Comparison of ENCODE assay signal across 11 cellular contexts in the genomic region with DNA sequence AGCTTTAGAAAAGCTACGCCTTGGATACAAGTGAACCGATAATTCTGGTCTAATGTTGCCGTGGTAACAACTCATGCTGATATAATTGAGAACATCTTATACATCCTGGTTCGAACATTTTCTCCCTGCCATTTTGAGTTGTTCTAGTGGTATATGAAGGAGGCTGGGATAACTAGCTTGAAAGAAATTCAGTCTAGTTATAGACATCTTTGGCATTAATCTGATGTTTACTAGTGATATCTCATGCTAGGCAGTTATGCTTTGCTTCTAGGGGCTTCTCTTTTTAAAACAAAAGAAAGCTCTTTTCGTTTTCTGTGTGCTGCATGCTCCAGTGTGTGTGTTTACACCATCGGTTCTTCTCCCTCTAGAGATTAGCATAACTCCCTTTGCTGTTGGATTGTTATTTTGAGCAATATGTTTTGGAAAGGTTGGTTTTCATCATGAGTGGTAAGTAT. TPM values are rescaled to one million over a fixed set of nuclear protein-coding genes. Genes with fewer than 3 reads are reported as not detected.
DNase-seq lines count a peak whose midpoint lies in the region; ATAC-seq and TF ChIP-seq lines count a peak whose summit lies in the region.
"Had no signal": no experiment of that assay in that cellular context is flagged by ENCODE, and none has a peak within 500 bp of the region (broad histone marks: within the 10 kb centered on the region; RNA-seq: fewer than 3 reads in every experiment).

No MANE protein-coding gene starts in this region.

- CTCF ChIA-PET in AG04450 (lab: Charles Lee), result interaction anchor here (1.2 to 1.6 kb wide), 4 partner anchors 20 to 269 kb away, joined by 4 to 6 read pairs (median 4); partner anchors contain the start of gene PRKACB

- H3K9ac ChIP-seq in GM23248 (peak overlapping the region; percentile 43), fibroblast of lung (ENCODE audit: insufficient read depth, low read length) (no peak overlapping the region)

- no peaks in the 10 kb centered on the region for H3F3A ChIP-seq in GM23248 (ENCODE audit: insufficient read depth)

- H3K4me1 ChIP-seq in GM23248 (ENCODE audit: insufficient read depth) (peaks cover 7% of the 10 kb centered on the region), fibroblast of lung (ENCODE audit: control insufficient read depth, extremely low read depth, insufficient read depth, low read length) (peaks cover 2% of the 10 kb centered on the region), transverse colon (peaks cover 0 to 30% (median 8%) of the 10 kb centered on the region in 4 donors)

- H4K20me1 ChIP-seq in GM23248 (ENCODE audit: insufficient read depth) (no peaks in the 10 kb centered on the region), fibroblast of lung (ENCODE audit: control insufficient read depth, extremely low read depth, insufficient read depth, low read length) (no peaks in the 10 kb centered on the region)

- H3K4me2 ChIP-seq in GM23248 (ENCODE audit: unreplicated experiment) (peak overlapping the region; percentile 72), fibroblast of lung (ENCODE audit: extremely low read depth, insufficient read depth, low read length) (peak overlapping the region; percentile 42)

- H2AFZ ChIP-seq in GM23248 (peak overlapping the region; percentile 67), fibroblast of lung (ENCODE audit: low read length) (peak overlapping the region; percentile 1)

- H3K4me3 ChIP-seq in AG04450 (ENCODE audit: low read depth, low read length), result peak overlapping the region; percentile 17; the same call in 1 of the 2 replicates
- H3K4me3 ChIP-seq in GM23248, result peak overlapping the region; percentile 63
- H3K4me3 ChIP-seq in fibroblast of lung (replicated peaks in 1 of 4; ENCODE audit: control extremely low read depth in 1 of 4, insufficient read depth in 1 of 4, low read depth in 3 of 4, low read length in 4 of 4), result peak overlapping the region; percentile 14 to 61 (median 43)
- peak overlapping the region in 1 of 4 donors; percentile 0 for H3K4me3 ChIP-seq in transverse colon
- H3K4me3 ChIP-seq: gastroesophageal sphincter, SK-N-MC had no signal

- H3K36me3 ChIP-seq in GM23248 (ENCODE audit: low read depth), result no peaks in the 10 kb centered on the region
- H3K36me3 ChIP-seq in fibroblast of lung (ENCODE audit: control insufficient read depth, insufficient read depth, low read length), result no peaks in the 10 kb centered on the region
- H3K36me3 ChIP-seq in transverse colon, result no peaks in the 10 kb centered on the region
- H3K36me3 ChIP-seq: gastroesophageal sphincter had no signal

- WGBS in GM23248 (ENCODE audit: low coverage in 1 of 2, low lambda C conversion rate in 2 of 2, missing lambda C conversion rate in 2 of 2), 2 experiments, result 42 to 56% methylated on average over 6 of the region's 6 CpGs
- 74 to 85% methylated on average over 6 of the region's 6 CpGs for WGBS in transverse colon (ENCODE audit: low coverage in 1 of 2), 2 donors

- DNase-seq in AG04450 (ENCODE audit: low read depth, low spot score), result no peak
- peak; percentile 32 for DNase-seq in GM23248
- DNase-seq in fibroblast of lung (ENCODE audit: low read depth in 2 of 2), result peak; percentile 14 to 56
- DNase-seq in globus pallidus (ENCODE audit: low spot score), result no peak
- DNase-seq in ureter (ENCODE audit: low spot score), result no peak
- DNase-seq in transverse colon, result no peak
- DNase-seq: stimulated activated CD4-positive, alpha-beta T cell treated with anti-CD3 and anti-CD28 coated beads, Interleukin-2, amount 100 ng/mL, for 24 hours had no signal

- H3K27me3 ChIP-seq in AG04450 (ENCODE audit: control insufficient read depth, insufficient read depth, low read length) (no peaks in the 10 kb centered on the region), GM23248 (replicated peaks; ENCODE audit: insufficient read depth) (no peaks in the 10 kb centered on the region), fibroblast of lung (ENCODE audit: control insufficient read depth, insufficient read depth, low read length) (no peaks in the 10 kb centered on the region), transverse colon (no peaks in the 10 kb centered on the region)
- H3K27me3 ChIP-seq: gastroesophageal sphincter had no signal

- POLR2A ChIA-PET in AG04450 (lab: Yijun Ruan, JAX), result no interaction called here

- in situ Hi-C loops in GM23248 (cut with MboI), result loop anchor here (25.0 kb wide), 1 partner anchor 448 kb away; no protein-coding TSS in a partner anchor
- in situ Hi-C loops in transverse colon (cut with MboI; ENCODE audit: low pct_ligation_motif_present in 1 of 4, low pct_unique_long_range_greater_than_20kb in 1 of 4, low sequenced_read_pairs in 3 of 4), result no loop called here

- TF ChIP-seq EP300 in transverse colon (IDR thresholded peaks at IDR 0.05; ENCODE audit: low read depth), result no peak

- no peaks in the 10 kb centered on the region for H3K9me2 ChIP-seq in GM23248 (ENCODE audit: insufficient read depth)

- H3K27ac ChIP-seq in AG04450 (ENCODE audit: low read depth, low read length), result no peak overlapping the region
- H3K27ac ChIP-seq in GM23248, result no peak overlapping the region
- peak overlapping the region; percentile 26 for H3K27ac ChIP-seq in fibroblast of lung (ENCODE audit: insufficient read depth, low read length)
- no peak overlapping the region for H3K27ac ChIP-seq in transverse colon
- H3K27ac ChIP-seq: gastroesophageal sphincter, SK-N-MC had no signal

- no peak for TF ChIP-seq CTCF in AG04450 (IDR thresholded peaks at IDR 0.05; ENCODE audit: low read depth, low read length)
- TF ChIP-seq CTCF in fibroblast of lung (conservative IDR thresholded peaks at IDR 0.05 in 1 of 2, IDR thresholded peaks at IDR 0.05 in 1 of 2; ENCODE audit: low read depth in 1 of 2, low read length in 2 of 2), result no peak
- TF ChIP-seq CTCF in transverse colon (IDR thresholded peaks at IDR 0.05), result no peak

- H3K79me2 ChIP-seq in GM23248 (ENCODE audit: insufficient read depth), result no peaks in the 10 kb centered on the region
- no peaks in the 10 kb centered on the region for H3K79me2 ChIP-seq in fibroblast of lung (ENCODE audit: control insufficient read depth, insufficient read depth, low read length)

- no peaks in the 10 kb centered on the region for H3K9me3 ChIP-seq in AG04450 (ENCODE audit: control insufficient read depth, insufficient read depth, low read length)
- H3K9me3 ChIP-seq in GM23248 (ENCODE audit: low read depth), result no peaks in the 10 kb centered on the region
- H3K9me3 ChIP-seq in fibroblast of lung (ENCODE audit: control insufficient read depth, insufficient read depth, low read depth, low read length), result no peaks in the 10 kb centered on the region
- no peaks in the 10 kb centered on the region for H3K9me3 ChIP-seq in transverse colon
- H3K9me3 ChIP-seq: gastroesophageal sphincter had no signal

- ATAC-seq in SK-N-SH treated with all-trans-retinoic acid at 6 μM for 48 hours (peak; percentile 90), GM19395 (IDR thresholded peaks at IDR 0.05; ENCODE audit: unreplicated experiment) (no peak)
- ATAC-seq: gastroesophageal sphincter had no signal

- intact Hi-C loops in transverse colon (cut with DNase I; ENCODE audit: low total_unique reads), result no loop called here

- TF ChIP-seq POLR2A in transverse colon (IDR thresholded peaks at IDR 0.05), result no peak

TF ChIP-seq in SK-N-SH treated with all-trans-retinoic acid at 6 μM for 48 hours, 23 proteins besides CTCF, POLR2A, EP300 and RAD21 (continues in another document):
- TF ChIP-seq ARNTL (CRISPR knock-in tag; IDR thresholded peaks at IDR 0.05; ENCODE audit: borderline replicate concordance, low read depth) (no peak), CSRNP3 (CRISPR knock-in tag; IDR thresholded peaks at IDR 0.05) (no peak), PPARA (CRISPR knock-in tag; IDR thresholded peaks at IDR 0.05; ENCODE audit: borderline replicate concordance) (no peak), ZNF565 (CRISPR knock-in tag; conservative IDR thresholded peaks at IDR 0.05; ENCODE audit: low read depth) (no peak), ZNF8 (CRISPR knock-in tag; IDR thresholded peaks at IDR 0.05) (no peak), ZFP3 (CRISPR knock-in tag; IDR thresholded peaks at IDR 0.05) (no peak), TOX (CRISPR knock-in tag; IDR thresholded peaks at IDR 0.05; ENCODE audit: borderline replicate concordance) (no peak), ZFP30 (CRISPR knock-in tag; IDR thresholded peaks at IDR 0.05) (no peak)
- TF ChIP-seq, protein P1, sequence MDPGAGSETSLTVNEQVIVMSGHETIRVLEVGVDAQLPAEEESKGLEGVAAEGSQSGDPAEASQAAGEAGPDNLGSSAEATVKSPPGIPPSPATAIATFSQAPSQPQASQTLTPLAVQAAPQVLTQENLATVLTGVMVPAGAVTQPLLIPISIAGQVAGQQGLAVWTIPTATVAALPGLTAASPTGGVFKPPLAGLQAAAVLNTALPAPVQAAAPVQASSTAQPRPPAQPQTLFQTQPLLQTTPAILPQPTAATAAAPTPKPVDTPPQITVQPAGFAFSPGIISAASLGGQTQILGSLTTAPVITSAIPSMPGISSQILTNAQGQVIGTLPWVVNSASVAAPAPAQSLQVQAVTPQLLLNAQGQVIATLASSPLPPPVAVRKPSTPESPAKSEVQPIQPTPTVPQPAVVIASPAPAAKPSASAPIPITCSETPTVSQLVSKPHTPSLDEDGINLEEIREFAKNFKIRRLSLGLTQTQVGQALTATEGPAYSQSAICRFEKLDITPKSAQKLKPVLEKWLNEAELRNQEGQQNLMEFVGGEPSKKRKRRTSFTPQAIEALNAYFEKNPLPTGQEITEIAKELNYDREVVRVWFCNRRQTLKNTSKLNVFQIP (CRISPR knock-in tag; IDR thresholded peaks at IDR 0.05; ENCODE audit: borderline replicate concordance, low read depth), result no peak

RNA-seq across cellular contexts. Expression of gene PRKACB, which starts 20.5 kb away (rescaled TPM):
- polyA plus RNA-seq in AG04450 (2011; rRNA removed), result 25.2 and 33.4 TPM in 2 replicates
- 14.3 and 24.9 TPM in 2 replicates for polyA minus RNA-seq in AG04450 (2011; rRNA and poly(A)+ RNA removed)
- 21.9 and 23.9 TPM in 2 replicates for total RNA-seq in GM23248 (2014; rRNA removed; shearing (Covaris generic))
- polyA plus RNA-seq in GM23248 (2016; fragmentation: Nextera tagmentation; extraction: Ambion mirVana), result 24.9 and 25.6 TPM in 2 replicates
- 18.5 and 22.0 TPM in 2 replicates for total RNA-seq in fibroblast of lung
- 28.3 and 32.6 TPM in 2 replicates for polyA plus RNA-seq in fibroblast of lung
- polyA plus RNA-seq in fibroblast of lung (2012), result 15.4 and 17.2 TPM in 2 replicates
- polyA minus RNA-seq in fibroblast of lung (ENCODE audit: low replicate concordance), result 2.7 and 5.5 TPM in 2 replicates
- 61.4 TPM for total RNA-seq in ureter
- total RNA-seq in transverse colon, result 100 to 1,000 TPM in 1 of 4 donors, 10 to 100 TPM in 3; 34.6 to 115 (median 79.2) TPM

Comparison
In these comparisons a context has a peak if more than half of its experiments do, and no peak if none do; other contexts are left out.
1. DNase-seq: peak in GM23248 (single experiment) and fibroblast of lung (2 of 2); none in AG04450 (single experiment), globus pallidus (single experiment), ureter (single experiment) and transverse colon (single experiment).